In the genomic region with DNA sequence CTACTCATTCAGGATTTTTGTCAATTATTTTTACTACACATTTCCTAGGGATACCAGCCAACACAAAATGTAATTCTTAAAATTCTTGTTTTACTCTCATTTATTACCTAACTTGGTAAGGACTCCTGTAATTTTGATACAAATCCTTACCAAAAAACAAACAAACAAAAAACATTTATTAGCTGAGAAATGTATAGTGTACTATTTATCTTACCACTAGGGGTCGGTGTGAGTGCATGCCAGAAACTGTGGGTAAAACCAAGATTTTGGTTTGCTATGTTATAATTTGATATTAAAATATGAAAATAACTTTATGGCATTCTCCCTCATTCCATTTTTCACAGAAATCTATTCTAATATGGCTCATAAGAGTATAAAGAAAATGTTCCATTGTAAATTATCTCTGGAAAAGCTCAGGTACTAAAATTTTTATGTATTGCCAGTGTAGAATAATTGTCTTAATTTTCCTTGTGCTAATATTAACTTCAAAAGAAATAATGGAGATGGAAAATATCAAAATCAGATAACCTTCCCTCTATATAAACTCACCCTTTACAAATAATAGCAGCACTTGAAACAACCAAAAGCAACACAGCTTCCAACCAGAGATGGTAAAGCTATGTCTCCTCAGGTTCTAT, we compare ENCODE assay signal across 8 cellular contexts.
DNase-seq lines count a peak whose midpoint lies in the region; ATAC-seq and TF ChIP-seq lines count a peak whose summit lies in the region.

No MANE protein-coding gene starts in this region.

- H3K36me3 Mint-ChIP-seq in osteocyte (ENCODE audit: unreplicated experiment), result no peaks in the 10 kb centered on the region

- DNase-seq in GM13977 (ENCODE audit: low spot score), result peak; percentile 3
- DNase-seq in cardiac fibroblast (ENCODE audit: low read depth in 2 of 2), result peak; percentile 17 to 21
- no peak for DNase-seq in osteocyte (ENCODE audit: extremely low spot score, unreplicated experiment)
- DNase-seq in AG08396 (ENCODE audit: low spot score), result no peak
- DNase-seq in activated effector memory CD4-positive, alpha-beta T cell treated with Interleukin-2 at 50 U/mL for 16 hours, result no peak

- ATAC-seq in HG03439 (IDR thresholded peaks at IDR 0.05; ENCODE audit: unreplicated experiment), result peak; percentile 58
- no peak for ATAC-seq in HG03457 (IDR thresholded peaks at IDR 0.05; ENCODE audit: unreplicated experiment)
- ATAC-seq in HG03139 (IDR thresholded peaks at IDR 0.05; ENCODE audit: unreplicated experiment), result no peak

- in situ Hi-C loops in GM13977 (cut with MboI; ENCODE audit: low pct_unique_long_range_greater_than_20kb, low sequenced_read_pairs, unreplicated experiment), result loop anchor here (25.0 kb wide), 1 partner anchor 170 kb away; no protein-coding TSS in a partner anchor

- H3K27ac Mint-ChIP-seq in osteocyte (ENCODE audit: unreplicated experiment), result no peak overlapping the region

- TF ChIP-seq CTCF in GM13977 (IDR thresholded peaks at IDR 0.05; ENCODE audit: extremely low read depth, insufficient read depth, missing control alignments), result peak; percentile 67
- peak; percentile 73 for TF ChIP-seq CTCF in cardiac fibroblast (IDR thresholded peaks at IDR 0.05; ENCODE audit: low read depth, low read length)
- peak; percentile 82 for TF ChIP-seq CTCF in osteocyte (IDR thresholded peaks at IDR 0.05)

- no peak overlapping the region for H3K4me3 Mint-ChIP-seq in osteocyte (ENCODE audit: unreplicated experiment)

- H3K27me3 Mint-ChIP-seq in osteocyte (ENCODE audit: unreplicated experiment), result no peaks in the 10 kb centered on the region

- H3K4me1 Mint-ChIP-seq in osteocyte (ENCODE audit: unreplicated experiment), result peaks cover 16% of the 10 kb centered on the region

- no peak overlapping the region for H3K4me3 ChIP-seq in cardiac fibroblast (replicated peaks in 1 of 2; ENCODE audit: low read depth in 2 of 2, low read length in 2 of 2)

- H3K9me3 Mint-ChIP-seq in osteocyte (ENCODE audit: unreplicated experiment), result no peaks in the 10 kb centered on the region

Comparison
In these comparisons a context has a peak if more than half of its experiments do, and no peak if none do; other contexts are left out.
1. DNase-seq: peak in GM13977 (single experiment) and cardiac fibroblast (2 of 2); none in osteocyte (single experiment), AG08396 (single experiment) and activated effector memory CD4-positive, alpha-beta T cell treated with Interleukin-2 at 50 U/mL for 16 hours (single experiment).
2. Peak in every context shown above with its lines, with median percentiles within 50 percentile points of each other: CTCF ChIP-seq.